Comparison of ENCODE assay signal across 8 cellular contexts in the genomic region with DNA sequence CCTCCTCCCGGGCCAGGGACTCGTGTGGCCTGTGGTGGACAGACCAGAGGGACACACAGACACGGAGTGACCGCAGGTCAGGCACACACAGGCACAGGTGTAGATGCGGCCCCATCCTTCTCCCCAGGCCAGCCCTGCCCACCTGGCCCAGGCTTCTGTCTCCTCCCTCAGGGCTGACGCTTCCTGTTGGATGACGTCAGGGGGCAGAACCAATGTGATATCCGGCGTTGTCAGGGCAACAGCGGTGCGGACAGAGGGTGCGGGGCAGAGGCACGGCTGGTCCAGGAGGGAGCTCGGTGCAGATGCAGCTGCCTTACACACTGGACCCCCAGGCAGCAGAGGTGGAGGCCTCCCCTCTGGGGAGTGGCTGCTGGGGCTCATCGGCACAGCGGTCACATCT. TPM values are rescaled to one million over a fixed set of nuclear protein-coding genes. Genes with fewer than 3 reads are reported as not detected.
DNase-seq lines count a peak whose midpoint lies in the region; ATAC-seq and TF ChIP-seq lines count a peak whose summit lies in the region.

No MANE protein-coding gene starts in this region.

- H3K36me3 ChIP-seq in heart left ventricle (peaks cover 0 to 25% (median 8%) of the 10 kb centered on the region in 9 donors), thyroid gland (peaks cover 0 to 4% of the 10 kb centered on the region in 2 donors)

- no peak for ATAC-seq in left cardiac atrium
- no peak for ATAC-seq in heart left ventricle
- ATAC-seq in stimulated activated memory B cell treated with anti-CD40 and anti-IgM and Interleukin-4, amounts not matched to agents 10 μg/mL and 1 μg/mL and 100 μg/mL, for 72 hours: no peak
- ATAC-seq in HG03045 (IDR thresholded peaks at IDR 0.05; ENCODE audit: unreplicated experiment): no peak

- TF ChIP-seq POLR2A in heart left ventricle (IDR thresholded peaks at IDR 0.05) (no peak), thyroid gland (IDR thresholded peaks at IDR 0.05) (no peak)

- TF ChIP-seq CTCF in heart left ventricle (IDR thresholded peaks at IDR 0.05) (no peak), RWPE1 (conservative IDR thresholded peaks at IDR 0.05; ENCODE audit: low read depth) (no peak), choroid plexus epithelial cell (conservative IDR thresholded peaks at IDR 0.05; ENCODE audit: low read depth, low read length) (no peak), thyroid gland (IDR thresholded peaks at IDR 0.05) (no peak)

- POLR2A ChIA-PET in RWPE1 (lab: Yijun Ruan, JAX; ENCODE audit: low non-redundant PET): no interaction called here

- H3K4me1 ChIP-seq in heart left ventricle: peaks cover 13 to 64% (median 45%) of the 10 kb centered on the region in 12 donors
- H3K4me1 ChIP-seq in thyroid gland: peaks cover 29 to 39% of the 10 kb centered on the region in 2 donors

- peak; percentile 58 for DNase-seq in left cardiac atrium
- no peak for DNase-seq in heart left ventricle
- peak; percentile 59 for DNase-seq in RWPE1 (ENCODE audit: low spot score)
- DNase-seq in choroid plexus epithelial cell (ENCODE audit: low read depth): peak; percentile 80
- DNase-seq in foreskin melanocyte: no peak
- DNase-seq in thyroid gland: no peak

- H3K27me3 ChIP-seq in heart left ventricle (no peaks in the 10 kb centered on the region), thyroid gland (no peaks in the 10 kb centered on the region)

- H3K4me3 Mint-ChIP-seq in stimulated activated memory B cell treated with anti-CD40 and anti-IgM and Interleukin-4, amounts not matched to agents 10 μg/mL and 1 μg/mL and 100 μg/mL, for 72 hours: peak overlapping the region; percentile 25

- H3K4me1 Mint-ChIP-seq in stimulated activated memory B cell treated with anti-CD40 and anti-IgM and Interleukin-4, amounts not matched to agents 10 μg/mL and 1 μg/mL and 100 μg/mL, for 72 hours: peaks cover 53% of the 10 kb centered on the region

- H3K27ac ChIP-seq in heart left ventricle: no peak overlapping the region
- H3K27ac ChIP-seq in RWPE1: peak overlapping the region; percentile 89
- H3K27ac ChIP-seq in thyroid gland: no peak overlapping the region

- peak overlapping the region; percentile 68 for H3K27ac Mint-ChIP-seq in stimulated activated memory B cell treated with anti-CD40 and anti-IgM and Interleukin-4, amounts not matched to agents 10 μg/mL and 1 μg/mL and 100 μg/mL, for 72 hours

- no peaks in the 10 kb centered on the region for H3K9me3 Mint-ChIP-seq in stimulated activated memory B cell treated with anti-CD40 and anti-IgM and Interleukin-4, amounts not matched to agents 10 μg/mL and 1 μg/mL and 100 μg/mL, for 72 hours

- 32 to 46% (median 45%) methylated on average over 12 to 16 of the region's 16 CpGs for WGBS in heart left ventricle, 4 donors
- 66 to 74% methylated on average over 9 to 11 of the region's 16 CpGs for WGBS in thyroid gland, 2 donors

- intact Hi-C loops in left cardiac atrium (cut with DNase I): loop anchor here in 1 of 2 donors (10.0 kb wide), 1 partner anchor 257 kb away; a partner anchor contains a TSS
- intact Hi-C loops in heart left ventricle (cut with DNase I): loop anchor here in 5 of 10 donors (10.0 kb wide), 4 partner anchors 247 to 367 kb away; a partner anchor contains a TSS
- intact Hi-C loops in thyroid gland (cut with DNase I): loop anchor here (10.0 kb wide), 1 partner anchor 257 kb away; a partner anchor contains a TSS

- H3K36me3 Mint-ChIP-seq in stimulated activated memory B cell treated with anti-CD40 and anti-IgM and Interleukin-4, amounts not matched to agents 10 μg/mL and 1 μg/mL and 100 μg/mL, for 72 hours: peaks cover 15% of the 10 kb centered on the region

- H3K9me3 ChIP-seq in heart left ventricle (no peaks in the 10 kb centered on the region), thyroid gland (no peaks in the 10 kb centered on the region)

- H3K4me3 ChIP-seq in heart left ventricle (no peak overlapping the region), choroid plexus epithelial cell (ENCODE audit: low read depth, low read length) (no peak overlapping the region), thyroid gland (replicated peaks in 1 of 3) (no peak overlapping the region)

- CTCF ChIA-PET in RWPE1 (lab: Yijun Ruan, JAX): no interaction called here

- H3K27me3 Mint-ChIP-seq in stimulated activated memory B cell treated with anti-CD40 and anti-IgM and Interleukin-4, amounts not matched to agents 10 μg/mL and 1 μg/mL and 100 μg/mL, for 72 hours: no peaks in the 10 kb centered on the region

RNA-seq across cellular contexts. Expression of a gene that starts 2.9 kb away (rescaled TPM):
- total RNA-seq in left cardiac atrium (10 to 100 TPM; 20.4 to 22.0 TPM), heart left ventricle (10 to 100 TPM; 14.1 to 28.8 (median 18.1) TPM), thyroid gland (100 to 1,000 TPM in 1 of 4 donors, 10 to 100 TPM in 3; 64.6 to 102 (median 80.3) TPM)
- polyA plus RNA-seq in heart left ventricle: 10 to 100 TPM; 11.6 to 17.7 TPM

RNA-seq across cellular contexts. Expression of a gene that starts 3.3 kb away (rescaled TPM):
- total RNA-seq in left cardiac atrium: 10 to 100 TPM; 11.2 to 14.2 TPM
- 10 to 100 TPM in 6 of 9 donors, 1 to 10 TPM in 3; 6.8 to 22.4 (median 10.9) TPM for total RNA-seq in heart left ventricle
- 1 to 10 TPM; 6.2 to 10.0 TPM for polyA plus RNA-seq in heart left ventricle
- 10 to 100 TPM; 31.4 to 42.7 (median 32.5) TPM for total RNA-seq in thyroid gland

RNA-seq across cellular contexts. Expression of a gene that starts 13.7 kb away (rescaled TPM):
- total RNA-seq in left cardiac atrium (10 to 100 TPM; 13.2 to 14.7 TPM), heart left ventricle (10 to 100 TPM; 12.2 to 18.0 (median 15.5) TPM), thyroid gland (1 to 10 TPM; 3.1 to 5.1 (median 3.7) TPM)
- 10 to 100 TPM; 11.6 to 17.9 TPM for polyA plus RNA-seq in heart left ventricle

RNA-seq across cellular contexts. Expression of a gene that starts 22.4 kb away (rescaled TPM):
- total RNA-seq in left cardiac atrium: 10 to 100 TPM; 13.3 to 15.4 TPM
- total RNA-seq in heart left ventricle: 10 to 100 TPM in 1 of 9 donors, 1 to 10 TPM in 8; 5.0 to 12.1 (median 7.0) TPM
- polyA plus RNA-seq in heart left ventricle: 1 to 10 TPM; 7.8 to 9.9 TPM
- total RNA-seq in thyroid gland: 1 to 10 TPM; 2.8 to 4.7 (median 4.0) TPM

RNA-seq across cellular contexts. Expression of a gene that starts 46.9 kb away (rescaled TPM):
- total RNA-seq in left cardiac atrium: 10 to 100 TPM; 11.7 to 15.0 TPM
- 10 to 100 TPM; 10.4 to 23.8 (median 12.8) TPM for total RNA-seq in heart left ventricle
- 10 to 100 TPM; 16.0 to 20.4 TPM for polyA plus RNA-seq in heart left ventricle
- 10 to 100 TPM; 20.7 to 50.6 (median 31.0) TPM for total RNA-seq in thyroid gland

Comparison
In these comparisons a context has a peak if more than half of its experiments do, and no peak if none do; other contexts are left out.
1. DNase-seq: peak in left cardiac atrium (single experiment), RWPE1 (single experiment) and choroid plexus epithelial cell (single experiment); none in heart left ventricle (0 of 5), foreskin melanocyte (single experiment) and thyroid gland (0 of 2).